18 cellular contexts compared by ENCODE assay signal in the genomic region with DNA sequence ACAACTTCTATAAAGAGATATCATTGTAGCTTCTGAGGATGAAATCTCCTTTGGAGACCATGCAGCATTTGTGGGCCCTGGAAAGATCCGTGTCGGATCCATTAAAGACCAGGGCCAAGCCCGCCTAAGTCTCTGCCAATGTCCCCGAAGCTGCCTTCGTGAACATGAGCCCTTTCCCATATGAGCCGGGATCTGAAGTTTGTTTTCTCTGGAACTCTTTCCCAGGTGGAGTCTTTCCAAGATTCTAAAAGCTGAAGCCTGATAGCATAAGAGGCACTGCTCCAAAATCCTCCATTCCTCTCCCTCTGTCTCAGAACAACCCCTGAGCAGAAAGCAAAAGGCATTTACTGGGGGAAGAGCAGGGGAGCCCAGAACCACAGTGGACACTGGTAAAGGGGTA.
A peak's percentile ranks its signal among the peaks of the same experiment; 100 is the strongest.
DNase-seq lines count a peak whose midpoint lies in the region; ATAC-seq and TF ChIP-seq lines count a peak whose summit lies in the region.
"Had no signal": no experiment of that assay in that cellular context is flagged by ENCODE, and none has a peak within 500 bp of the region (broad histone marks: within the 10 kb centered on the region; RNA-seq: fewer than 3 reads in every experiment).

No MANE protein-coding gene starts in this region.

- H3K4me3 ChIP-seq in ascending aorta (no peak overlapping the region), coronary artery (no peak overlapping the region), thoracic aorta (no peak overlapping the region), HAP-1 (no peak overlapping the region)
- H3K4me3 ChIP-seq: BLaER1, PC-9 had no signal

- intact Hi-C loops in ascending aorta (cut with DNase I): no loop called here

- H3K4me1 ChIP-seq in ascending aorta (peaks cover 2 to 13% of the 10 kb centered on the region in 2 donors), thoracic aorta (ENCODE audit: control insufficient read depth in 1 of 2, low read depth in 2 of 2) (peaks cover 11 to 58% of the 10 kb centered on the region in 2 donors), HAP-1 (no peaks in the 10 kb centered on the region)
- H3K4me1 ChIP-seq: BLaER1 had no signal

- peak overlapping the region; percentile 69 for H3K27ac ChIP-seq in ascending aorta
- peak overlapping the region; percentile 75 to 79 for H3K27ac ChIP-seq in coronary artery
- H3K27ac ChIP-seq in thoracic aorta: peak overlapping the region; percentile 47 to 68
- H3K27ac ChIP-seq: BLaER1, HL-60, PC-9 had no signal

- TF ChIP-seq CTCF in ascending aorta (IDR thresholded peaks at IDR 0.05) (no peak), coronary artery (IDR thresholded peaks at IDR 0.05) (no peak), thoracic aorta (IDR thresholded peaks at IDR 0.05) (no peak)

- H3K27me3 ChIP-seq in ascending aorta (no peaks in the 10 kb centered on the region), thoracic aorta (replicated peaks; ENCODE audit: insufficient read depth) (no peaks in the 10 kb centered on the region), HAP-1 (ENCODE audit: low read depth) (no peaks in the 10 kb centered on the region)
- H3K27me3 ChIP-seq: BLaER1 had no signal

- in situ Hi-C loops in HAP-1 (cut with MboI; ENCODE audit: low sequenced_read_pairs): no loop called here

- H3K36me3 ChIP-seq in ascending aorta: no peaks in the 10 kb centered on the region
- no peaks in the 10 kb centered on the region for H3K36me3 ChIP-seq in thoracic aorta
- no peaks in the 10 kb centered on the region for H3K36me3 ChIP-seq in HAP-1 (replicated peaks)
- H3K36me3 ChIP-seq: BLaER1 had no signal

- H3K9me3 ChIP-seq in ascending aorta (no peaks in the 10 kb centered on the region), thoracic aorta (no peaks in the 10 kb centered on the region), HAP-1 (peaks cover 13% of the 10 kb centered on the region)
- H3K9me3 ChIP-seq: BLaER1 had no signal

- DNase-seq in ascending aorta (ENCODE audit: low spot score in 2 of 2) (peak in 1 of 2 donors; percentile 62), coronary artery (ENCODE audit: low spot score) (peak; percentile 64), islet precursor cell (peak; percentile 20), thoracic aorta (ENCODE audit: low spot score) (no peak), HAP-1 (ENCODE audit: low spot score in 2 of 2) (no peak), kidney glomerular epithelial cell (lab: John Stamatoyannopoulos, UW) (no peak)
- DNase-seq: CD4-positive, alpha-beta T cell; NCI-H1048; NCI-H1417; NCI-H1694; NCI-H2029 treated with DMSO at 0.1 percent for 48 hours; NCI-H446 treated with DMSO at 0.1 percent for 48 hours; NCI-H526; PC-9; SHP77 had no signal

- ATAC-seq in thoracic aorta (ENCODE audit: insufficient number of reproducible peaks, low FRiP score, low read depth) (no peak), GM19328 (IDR thresholded peaks at IDR 0.05; ENCODE audit: unreplicated experiment) (no peak)

Comparison
In these comparisons a context has a peak if more than half of its experiments do, and no peak if none do; other contexts are left out.
1. DNase-seq: peak in coronary artery (single experiment) and islet precursor cell (single experiment); none in thoracic aorta (single experiment), HAP-1 (0 of 2) and kidney glomerular epithelial cell (single experiment).
2. Peak in every context shown above with its lines, with median percentiles within 50 percentile points of each other: H3K27ac ChIP-seq.